ENCODE assay signal across 9 cellular contexts in the genomic region with DNA sequence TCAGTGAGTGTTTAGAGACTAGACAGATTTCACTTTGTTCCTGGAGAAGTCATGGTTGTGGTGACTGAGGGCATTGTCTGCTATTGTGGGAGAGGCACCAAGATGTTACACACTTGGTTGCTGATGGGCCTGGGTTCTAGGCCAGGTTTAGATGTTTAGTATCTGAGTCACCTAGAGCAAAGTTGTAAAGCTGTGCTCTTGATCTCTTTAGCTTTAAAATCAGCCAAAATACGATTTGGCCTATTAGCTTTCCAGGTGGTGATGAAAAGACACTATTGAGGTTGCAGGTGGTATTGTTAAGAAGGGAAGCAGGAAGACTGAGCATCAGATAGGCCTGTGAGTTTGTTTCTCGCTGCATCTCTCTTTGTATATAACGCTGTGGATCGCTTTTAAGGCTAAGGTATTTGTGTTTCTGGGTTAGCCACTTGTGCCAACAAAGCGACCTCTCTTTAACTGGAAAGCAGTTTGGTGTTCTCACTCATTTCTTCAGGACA. TPM values are rescaled to one million over a fixed set of nuclear protein-coding genes. Genes with fewer than 3 reads are reported as not detected.
DNase-seq lines count a peak whose midpoint lies in the region; ATAC-seq and TF ChIP-seq lines count a peak whose summit lies in the region.
"Had no signal": no experiment of that assay in that cellular context is flagged by ENCODE, and none has a peak within 500 bp of the region (broad histone marks: within the 10 kb centered on the region; RNA-seq: fewer than 3 reads in every experiment).

No MANE protein-coding gene starts in this region.

- WGBS in mesendoderm (ENCODE audit: extremely low coverage, insufficient coverage, low lambda C conversion rate) = no CpG with 5 or more reads among the region's 5 CpGs

- CTCF ChIA-PET in activated CD4-positive, alpha-beta T cell treated with anti-CD3 and anti-CD28 coated beads for 36 hours (lab: Charles Lee) = interaction anchor here (0.6 to 1.1 kb wide), 3 partner anchors 11 to 1900 kb away, joined by 3 to 4 read pairs (median 3); no protein-coding TSS in a partner anchor

- H4K8ac ChIP-seq in mesendoderm (ENCODE audit: low read depth, low read length) = no peak overlapping the region

- H3K9me3 Mint-ChIP-seq in activated CD4-positive, alpha-beta T cell treated with anti-CD3 and anti-CD28 coated beads for 36 hours (ENCODE audit: low read depth) = peaks cover 5% of the 10 kb centered on the region

- H3K18ac ChIP-seq in mesendoderm (ENCODE audit: low read length) = no peak overlapping the region

- peak; percentile 26 for ATAC-seq in activated CD4-positive, alpha-beta T cell treated with anti-CD3 and anti-CD28 coated beads for 36 hours
- no peak for ATAC-seq in HG03432 (IDR thresholded peaks at IDR 0.05; ENCODE audit: unreplicated experiment)

- no peak overlapping the region for H3K27ac Mint-ChIP-seq in activated CD4-positive, alpha-beta T cell treated with anti-CD3 and anti-CD28 coated beads for 36 hours

- intact Hi-C loops in activated CD4-positive, alpha-beta T cell treated with anti-CD3 and anti-CD28 coated beads for 36 hours (cut with DNase I, micrococcal nuclease) = loop anchor here in 1 of 2 experiments (1.0 kb wide), 1 partner anchor 17 kb away; no protein-coding TSS in a partner anchor
- intact Hi-C loops in vagina (cut with DNase I) (no loop called here), head of caudate nucleus (cut with DNase I) (no loop called here)

- peaks cover 6% of the 10 kb centered on the region for H3K79me1 ChIP-seq in mesendoderm (ENCODE audit: low read length)

- H3K4ac ChIP-seq in mesendoderm (ENCODE audit: low read depth, low read length) = no peak overlapping the region

- no peak overlapping the region for H2AK5ac ChIP-seq in mesendoderm (ENCODE audit: low read length)

- H3K27ac ChIP-seq in cingulate gyrus (ENCODE audit: low read depth, low read length) (peak overlapping the region; percentile 26), mesendoderm (ENCODE audit: low read depth, low read length) (no peak overlapping the region), vagina (peak overlapping the region; percentile 58)

- peaks cover 6% of the 10 kb centered on the region for H3K79me2 ChIP-seq in mesendoderm (ENCODE audit: control insufficient read depth, insufficient read depth, low read length)

- no peaks in the 10 kb centered on the region for H3K27me3 Mint-ChIP-seq in activated CD4-positive, alpha-beta T cell treated with anti-CD3 and anti-CD28 coated beads for 36 hours

- no peak overlapping the region for H3K23ac ChIP-seq in mesendoderm (ENCODE audit: low read length)

- H3K36me3 ChIP-seq in mesendoderm (ENCODE audit: control insufficient read depth, insufficient read depth, low read length) (no peaks in the 10 kb centered on the region), vagina (no peaks in the 10 kb centered on the region), H7 (replicated peaks; ENCODE audit: control insufficient read depth, insufficient read depth, low read length) (no peaks in the 10 kb centered on the region)

- no peaks in the 10 kb centered on the region for H3K27me3 ChIP-seq in mesendoderm (ENCODE audit: insufficient read depth, low read length, poor library complexity)
- H3K27me3 ChIP-seq in vagina = no peaks in the 10 kb centered on the region
- H3K27me3 ChIP-seq in H7 (ENCODE audit: control insufficient read depth, insufficient read depth, low read length) = no peaks in the 10 kb centered on the region

- DNase-seq in activated CD4-positive, alpha-beta T cell treated with anti-CD3 and anti-CD28 coated beads for 36 hours = no peak
- DNase-seq in activated CD4-positive, alpha-beta T cell treated with anti-CD3 and anti-CD28 coated beads for 4 hours = no peak
- DNase-seq in mesendoderm (peak; percentile 43), vagina (ENCODE audit: extremely low spot score in 2 of 2) (no peak), H7 (no peak), head of caudate nucleus (no peak)
- DNase-seq: NCI-H2081 had no signal

- no peaks in the 10 kb centered on the region for H3K9me3 ChIP-seq in vagina

- POLR2A ChIA-PET in activated CD4-positive, alpha-beta T cell treated with anti-CD3 and anti-CD28 coated beads for 36 hours (lab: Charles Lee) = no interaction called here

- no peak overlapping the region for H2BK15ac ChIP-seq in mesendoderm (replicated peaks; ENCODE audit: low read depth)

- no peak overlapping the region for H3K56ac ChIP-seq in mesendoderm (ENCODE audit: low read length)

- no peak overlapping the region for H3K4me2 ChIP-seq in mesendoderm (ENCODE audit: low read length)

- peaks cover 6% of the 10 kb centered on the region for H3K36me3 Mint-ChIP-seq in activated CD4-positive, alpha-beta T cell treated with anti-CD3 and anti-CD28 coated beads for 36 hours (ENCODE audit: low read depth)

- no peak overlapping the region for H4K5ac ChIP-seq in mesendoderm (ENCODE audit: low read length)

- no peak overlapping the region for H3K4me3 Mint-ChIP-seq in activated CD4-positive, alpha-beta T cell treated with anti-CD3 and anti-CD28 coated beads for 36 hours

- no peak overlapping the region for H2BK120ac ChIP-seq in mesendoderm (ENCODE audit: low read depth, low read length)

- H3K4me3 ChIP-seq in mesendoderm (ENCODE audit: low read length) (no peak overlapping the region), vagina (no peak overlapping the region), H7 (ENCODE audit: insufficient read depth, low read depth, low read length) (no peak overlapping the region)

- no peak for TF ChIP-seq CTCF in vagina (IDR thresholded peaks at IDR 0.05)

- H3K4me1 ChIP-seq in mesendoderm (ENCODE audit: control insufficient read depth, low read depth, low read length) (peaks cover 2% of the 10 kb centered on the region), vagina (peaks cover 73% of the 10 kb centered on the region)

- H3K9ac ChIP-seq in mesendoderm (ENCODE audit: low read length) = no peak overlapping the region

- no peak for TF ChIP-seq POLR2A in vagina (IDR thresholded peaks at IDR 0.05)

- no peak overlapping the region for H2BK5ac ChIP-seq in mesendoderm (ENCODE audit: low read length)

- peaks cover 32% of the 10 kb centered on the region for H3K4me1 Mint-ChIP-seq in activated CD4-positive, alpha-beta T cell treated with anti-CD3 and anti-CD28 coated beads for 36 hours

RNA-seq across cellular contexts. Expression of a gene that starts 48.6 kb away (rescaled TPM):
- 1 to 10 TPM; 7.4 to 9.0 TPM for total RNA-seq in activated CD4-positive, alpha-beta T cell treated with anti-CD3 and anti-CD28 coated beads for 36 hours
- polyA plus RNA-seq in mesendoderm (2013, experiment 1 of 2) = 14.4 TPM
- 14.2 TPM for polyA plus RNA-seq in mesendoderm (2013, experiment 2 of 2)
- total RNA-seq in vagina = 110 TPM
- total RNA-seq in H7 (2014; rRNA removed; shearing (Covaris generic)) = 10.9 and 14.0 TPM in 2 replicates
